ENCODE assay signal across 8 cellular contexts in the genomic region with DNA sequence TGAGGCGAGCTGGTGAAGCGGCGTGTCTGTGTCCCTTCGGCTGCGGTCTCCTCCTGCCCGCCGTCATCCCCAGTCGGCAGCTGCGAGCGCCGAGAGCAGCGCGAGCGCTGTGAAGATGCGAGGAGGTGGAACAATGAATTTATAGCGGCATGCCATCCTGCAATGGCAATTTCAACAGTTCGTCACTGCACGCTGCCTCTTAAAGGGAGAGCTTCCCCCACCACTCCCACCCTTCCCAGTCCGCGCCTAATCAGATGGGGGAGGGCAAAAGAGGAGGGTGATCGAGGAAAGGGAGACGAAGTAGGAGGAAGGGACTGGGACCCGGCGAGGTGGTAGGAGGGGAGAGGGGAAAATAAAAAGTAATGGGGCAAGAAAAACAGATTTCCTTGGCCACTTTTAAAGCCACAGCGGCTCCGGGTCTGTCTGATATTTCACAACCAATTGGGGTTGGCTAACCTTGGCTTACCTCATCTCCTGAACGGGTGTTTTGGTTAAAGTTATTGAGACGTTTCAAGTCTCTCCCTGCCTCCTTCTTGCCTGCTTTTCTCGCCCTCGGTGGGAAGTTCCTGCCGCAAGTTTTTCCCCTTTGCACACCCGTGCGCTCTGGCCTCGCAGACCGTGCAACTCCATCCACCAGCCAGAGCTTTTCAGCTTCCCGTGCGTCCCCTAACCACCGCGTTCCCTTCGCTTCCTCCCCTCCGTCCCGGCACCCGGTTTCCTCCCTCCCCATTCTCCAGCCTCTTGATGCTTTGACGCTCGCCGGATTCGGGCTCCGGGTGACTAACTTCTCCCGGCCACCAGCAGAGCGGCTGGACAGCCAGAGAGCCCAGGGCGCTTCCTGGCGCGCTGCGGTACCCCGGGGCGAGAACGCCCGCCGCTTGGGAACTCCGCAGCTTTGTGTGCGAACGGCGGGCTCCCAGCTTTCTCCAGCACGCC. TPM values are rescaled to one million over a fixed set of nuclear protein-coding genes. Genes with fewer than 3 reads are reported as not detected.
A peak's percentile ranks its signal among the peaks of the same experiment; 100 is the strongest.
DNase-seq lines count a peak whose midpoint lies in the region; ATAC-seq and TF ChIP-seq lines count a peak whose summit lies in the region.

ADAMTS5 (minus strand) TSS at position 111 of the 936 bp plus-strand sequence. CDS start 697 bp downstream, outside the sequence.

- H3K36me3 ChIP-seq in gastrocnemius medialis: no peaks in the 10 kb centered on the region

- 1% methylated on average over 64 of the region's 64 CpGs for WGBS in adipose tissue, 3 donors

- TF ChIP-seq CTCF in gastrocnemius medialis (IDR thresholded peaks at IDR 0.05 in 4 of 5, conservative IDR thresholded peaks at IDR 0.05 in 1 of 5): no peak

- peak in 1 of 2 donors; percentile 60 for TF ChIP-seq POLR2A in gastrocnemius medialis (IDR thresholded peaks at IDR 0.05)

- H3K4me1 ChIP-seq in gastrocnemius medialis: peaks cover 0 to 19% of the 10 kb centered on the region in 2 donors

- in situ Hi-C loops in gastrocnemius medialis (cut with MboI; ENCODE audit: low sequenced_read_pairs in 4 of 4): no loop called here

- H3K27me3 ChIP-seq in gastrocnemius medialis: peaks cover 7 to 18% (median 9%) of the 10 kb centered on the region in 3 donors

- H3K9me3 ChIP-seq in gastrocnemius medialis: no peaks in the 10 kb centered on the region

- peak; percentile 54 to 65 for ATAC-seq in gastrocnemius medialis
- ATAC-seq in HG03175 (IDR thresholded peaks at IDR 0.05; ENCODE audit: unreplicated experiment): no peak
- ATAC-seq in stimulated activated naive CD8-positive, alpha-beta T cell treated with anti-CD3 and anti-CD28 coated beads, Interleukin-15, Interleukin-2, amounts not matched to agents 100 U/mL and 50 U/mL, for 24 hours: no peak

- H3K27ac ChIP-seq in adipose tissue (ENCODE audit: low read depth, low read length) (peak within 1 kb of the TSS; percentile 9), gastrocnemius medialis (peak within 1 kb of the TSS; percentile 72 to 79 (median 77))

- intact Hi-C loops in gastrocnemius medialis (cut with DNase I; ENCODE audit: low total_unique reads): loop anchor here (1.0 to 10.0 kb wide), 3 partner anchors 122 to 278 kb away; partner anchors contain the start of gene ADAMTS1

- peak within 1 kb of the TSS; percentile 63 to 71 (median 68) for H3K4me3 ChIP-seq in gastrocnemius medialis

- DNase-seq in stimulated activated CD4-positive, alpha-beta T cell treated with anti-CD3 and anti-CD28 coated beads, Interleukin-15, amount 100 ng/mL, for 24 hours: peak; percentile 1
- no peak for DNase-seq in stimulated activated CD4-positive, alpha-beta T cell treated with anti-CD3 and anti-CD28 coated beads, Interleukin-2, amount 100 ng/mL, for 48 hours
- DNase-seq in hepatic stellate cell (ENCODE audit: low spot score) (peak; percentile 85), gastrocnemius medialis (peak; percentile 48 to 59), NAMALWA (ENCODE audit: low spot score) (no peak)
- DNase-seq in stimulated activated naive CD8-positive, alpha-beta T cell treated with anti-CD3 and anti-CD28 coated beads, Interleukin-15, Interleukin-2, amounts not matched to agents 100 U/mL and 50 U/mL, for 24 hours: no peak

RNA-seq across cellular contexts. Expression of gene ADAMTS5, which starts in this region (rescaled TPM):
- polyA plus RNA-seq in adipose tissue: 10 to 100 TPM in 1 of 3 donors, 1 to 10 TPM in 2; 1.0 to 16.0 (median 9.4) TPM
- 1 to 10 TPM; 4.3 to 9.0 (median 7.4) TPM for total RNA-seq in gastrocnemius medialis

Comparison
In these comparisons a context has a peak if more than half of its experiments do, and no peak if none do; other contexts are left out.
1. DNase-seq: peak in stimulated activated CD4-positive, alpha-beta T cell treated with anti-CD3 and anti-CD28 coated beads, Interleukin-15, amount 100 ng/mL, for 24 hours (single experiment), hepatic stellate cell (single experiment) and gastrocnemius medialis (2 of 2); none in stimulated activated CD4-positive, alpha-beta T cell treated with anti-CD3 and anti-CD28 coated beads, Interleukin-2, amount 100 ng/mL, for 48 hours (0 of 2), NAMALWA (single experiment) and stimulated activated naive CD8-positive, alpha-beta T cell treated with anti-CD3 and anti-CD28 coated beads, Interleukin-15, Interleukin-2, amounts not matched to agents 100 U/mL and 50 U/mL, for 24 hours (single experiment).
2. ATAC-seq: peak in gastrocnemius medialis (2 of 2); none in HG03175 (single experiment) and stimulated activated naive CD8-positive, alpha-beta T cell treated with anti-CD3 and anti-CD28 coated beads, Interleukin-15, Interleukin-2, amounts not matched to agents 100 U/mL and 50 U/mL, for 24 hours (single experiment).